ENCODE assay signal across 18 cellular contexts in genomic region chr22:28718044-28718443, GRCh38. TPM values are rescaled to one million over a fixed set of nuclear protein-coding genes. Genes with fewer than 3 reads are reported as not detected.
DNase-seq lines count a peak whose midpoint lies in the region; ATAC-seq and TF ChIP-seq lines count a peak whose summit lies in the region.
"Had no signal": no experiment of that assay in that cellular context is flagged by ENCODE, and none has a peak within 500 bp of the region (broad histone marks: within the 10 kb centered on the region; RNA-seq: fewer than 3 reads in every experiment).

No MANE protein-coding gene starts in this region.

- no peaks in the 10 kb centered on the region for H3K4me1 ChIP-seq in mesendoderm (ENCODE audit: control insufficient read depth, low read depth, low read length)
- no peaks in the 10 kb centered on the region for H3K4me1 ChIP-seq in PC-3 (ENCODE audit: insufficient read depth, low read length)
- H3K4me1 ChIP-seq: BLaER1, Caco-2, HAP-1 had no signal

- peak overlapping the region; percentile 9 for H3K27ac Mint-ChIP-seq in activated CD4-positive, alpha-beta T cell treated with anti-CD3 and anti-CD28 coated beads, Interleukin-2, amount 10 ng/mL, durations not matched to agents 7 days and 5 days
- no peak overlapping the region for H3K27ac Mint-ChIP-seq in stimulated activated naive CD8-positive, alpha-beta T cell treated with anti-CD3 and anti-CD28 coated beads, Interleukin-15, amount 100 ng/mL, for 72 hours
- H3K27ac Mint-ChIP-seq in memory B cell, result no peak overlapping the region
- H3K27ac Mint-ChIP-seq: B cell; CD8-positive, alpha-beta T cell had no signal

- BruUV-seq in PC-3 (replicated peaks; lab: Mats Ljungman, UMichigan), result no TSS peak

- no peak overlapping the region for H2AK5ac ChIP-seq in mesendoderm (ENCODE audit: low read length)

- no peak overlapping the region for H3K18ac ChIP-seq in mesendoderm (ENCODE audit: low read length)

- H3K4me1 Mint-ChIP-seq in activated CD4-positive, alpha-beta T cell treated with anti-CD3 and anti-CD28 coated beads, Interleukin-2, amount 10 ng/mL, durations not matched to agents 7 days and 5 days, result peaks cover 18% of the 10 kb centered on the region
- H3K4me1 Mint-ChIP-seq in stimulated activated naive CD8-positive, alpha-beta T cell treated with anti-CD3 and anti-CD28 coated beads, Interleukin-15, amount 100 ng/mL, for 72 hours, result peaks cover 21% of the 10 kb centered on the region
- H3K4me1 Mint-ChIP-seq in memory B cell, result no peaks in the 10 kb centered on the region
- H3K4me1 Mint-ChIP-seq: B cell had no signal

- H4K8ac ChIP-seq in mesendoderm (ENCODE audit: low read depth, low read length), result no peak overlapping the region

- H3K9ac ChIP-seq in mesendoderm (ENCODE audit: low read length) (no peak overlapping the region), PC-3 (ENCODE audit: low read length) (no peak overlapping the region)
- H3K9ac ChIP-seq: BLaER1 had no signal

- POLR2A ChIA-PET in activated CD4-positive, alpha-beta T cell treated with anti-CD3 and anti-CD28 coated beads, Interleukin-2, amount 10 ng/mL, durations not matched to agents 7 days and 5 days (lab: Charles Lee), result no interaction called here
- POLR2A ChIA-PET in PC-3 (lab: Charles Lee; ENCODE audit: unreplicated experiment), result no interaction called here

- no peak overlapping the region for H2BK5ac ChIP-seq in mesendoderm (ENCODE audit: low read length)

- H3K36me3 ChIP-seq in mesendoderm (ENCODE audit: control insufficient read depth, insufficient read depth, low read length) (no peaks in the 10 kb centered on the region), PC-3 (ENCODE audit: low read depth, low read length) (peaks cover 5% of the 10 kb centered on the region; the same call in 1 of the 2 replicates)

- no peak overlapping the region for H3K4ac ChIP-seq in mesendoderm (ENCODE audit: low read depth, low read length)

- peaks cover 5% of the 10 kb centered on the region for H3K9me3 Mint-ChIP-seq in activated CD4-positive, alpha-beta T cell treated with anti-CD3 and anti-CD28 coated beads, Interleukin-2, amount 10 ng/mL, durations not matched to agents 7 days and 5 days
- no peaks in the 10 kb centered on the region for H3K9me3 Mint-ChIP-seq in stimulated activated naive CD8-positive, alpha-beta T cell treated with anti-CD3 and anti-CD28 coated beads, Interleukin-15, amount 100 ng/mL, for 72 hours
- no peaks in the 10 kb centered on the region for H3K9me3 Mint-ChIP-seq in memory B cell
- H3K9me3 Mint-ChIP-seq: CD8-positive, alpha-beta T cell had no signal

- H3K23ac ChIP-seq in mesendoderm (ENCODE audit: low read length), result no peak overlapping the region

- no peaks in the 10 kb centered on the region for H3F3A ChIP-seq in PC-3 (ENCODE audit: low read length, unreplicated experiment)

- no peaks in the 10 kb centered on the region for H3K27me3 ChIP-seq in mesendoderm (ENCODE audit: insufficient read depth, low read length, poor library complexity)
- H3K27me3 ChIP-seq in PC-3 (ENCODE audit: low read length), result no peaks in the 10 kb centered on the region
- H3K27me3 ChIP-seq: BLaER1 had no signal

- TF ChIP-seq CTCF in PC-3 (conservative IDR thresholded peaks at IDR 0.05; ENCODE audit: low read depth, low read length), result no peak

- no peaks in the 10 kb centered on the region for H3K79me1 ChIP-seq in mesendoderm (ENCODE audit: low read length)

- no peak overlapping the region for H3K56ac ChIP-seq in mesendoderm (ENCODE audit: low read length)

- H3K4me3 ChIP-seq in mesendoderm (ENCODE audit: low read length) (no peak overlapping the region), PC-3 (ENCODE audit: low read length) (no peak overlapping the region)
- H3K4me3 ChIP-seq: BLaER1, HAP-1 had no signal

- CTCF ChIA-PET in activated CD4-positive, alpha-beta T cell treated with anti-CD3 and anti-CD28 coated beads, Interleukin-2, amount 10 ng/mL, durations not matched to agents 7 days and 5 days (lab: Charles Lee), result interaction anchor here (0.6 to 0.7 kb wide), 2 partner anchors 19 to 321 kb away, joined by 3 to 5 read pairs; no protein-coding TSS in a partner anchor
- CTCF ChIA-PET in PC-3 (lab: Charles Lee), result no interaction called here

- H3K27ac ChIP-seq in mesendoderm (ENCODE audit: low read depth, low read length) (no peak overlapping the region), PC-3 (ENCODE audit: low read length) (no peak overlapping the region)
- H3K27ac ChIP-seq: 22Rv1, BLaER1, C4-2B had no signal

- no peak for DNase-seq in activated CD4-positive, alpha-beta T cell treated with anti-CD3 and anti-CD28 coated beads, Interleukin-2, amount 10 ng/mL, durations not matched to agents 7 days and 5 days
- no peak for DNase-seq in activated CD4-positive, alpha-beta T cell treated with anti-CD3 and anti-CD28 coated beads for 4 hours
- DNase-seq in stimulated activated naive CD8-positive, alpha-beta T cell treated with anti-CD3 and anti-CD28 coated beads, Interleukin-15, amount 100 ng/mL, for 72 hours, result no peak
- DNase-seq in stimulated activated naive CD8-positive, alpha-beta T cell treated with anti-CD3 and anti-CD28 coated beads, Interleukin-15, Interleukin-2, amounts not matched to agents 100 U/mL and 50 U/mL, for 24 hours, result no peak
- DNase-seq in memory B cell (ENCODE audit: low spot score in 2 of 2) (no peak), mesendoderm (no peak), PC-3 (no peak)
- DNase-seq: Caco-2; CD8-positive, alpha-beta T cell; DMS153; DND-41; GOT3 had no signal

- no peaks in the 10 kb centered on the region for H4K20me1 ChIP-seq in PC-3 (ENCODE audit: low read length)

- peaks cover 38% of the 10 kb centered on the region for H3K36me3 Mint-ChIP-seq in activated CD4-positive, alpha-beta T cell treated with anti-CD3 and anti-CD28 coated beads, Interleukin-2, amount 10 ng/mL, durations not matched to agents 7 days and 5 days (ENCODE audit: low read depth)
- peaks cover 7% of the 10 kb centered on the region for H3K36me3 Mint-ChIP-seq in memory B cell

- intact Hi-C loops in PC-3 (cut with micrococcal nuclease), result no loop called here

- no peak overlapping the region for H2BK15ac ChIP-seq in mesendoderm (replicated peaks; ENCODE audit: low read depth)

- H4K5ac ChIP-seq in mesendoderm (ENCODE audit: low read length), result no peak overlapping the region

- H2BK120ac ChIP-seq in mesendoderm (ENCODE audit: low read depth, low read length), result no peak overlapping the region

- no peaks in the 10 kb centered on the region for H3K9me2 ChIP-seq in PC-3 (replicated peaks; ENCODE audit: low read length)

- no peak overlapping the region for H3K4me2 ChIP-seq in mesendoderm (ENCODE audit: low read length)
- H3K4me2 ChIP-seq in PC-3 (ENCODE audit: low read length), result no peak overlapping the region
- H3K4me2 ChIP-seq: BLaER1 had no signal

- no peaks in the 10 kb centered on the region for H3K79me2 ChIP-seq in mesendoderm (ENCODE audit: control insufficient read depth, insufficient read depth, low read length)
- H3K79me2 ChIP-seq in PC-3 (ENCODE audit: low read length), result no peaks in the 10 kb centered on the region

- H3K9me3 ChIP-seq in PC-3 (ENCODE audit: low read length), result no peaks in the 10 kb centered on the region
- H3K9me3 ChIP-seq: BLaER1, Caco-2, HAP-1 had no signal

- no peaks in the 10 kb centered on the region for H3K27me3 Mint-ChIP-seq in activated CD4-positive, alpha-beta T cell treated with anti-CD3 and anti-CD28 coated beads, Interleukin-2, amount 10 ng/mL, durations not matched to agents 7 days and 5 days
- no peaks in the 10 kb centered on the region for H3K27me3 Mint-ChIP-seq in stimulated activated naive CD8-positive, alpha-beta T cell treated with anti-CD3 and anti-CD28 coated beads, Interleukin-15, amount 100 ng/mL, for 72 hours
- no peaks in the 10 kb centered on the region for H3K27me3 Mint-ChIP-seq in memory B cell
- H3K27me3 Mint-ChIP-seq: B cell; CD4-positive, CD25-positive, alpha-beta regulatory T cell had no signal

- no CpG with 5 or more reads among the region's 3 CpGs for WGBS in mesendoderm (ENCODE audit: extremely low coverage, insufficient coverage, low lambda C conversion rate)

- no peak overlapping the region for H2AFZ ChIP-seq in PC-3 (ENCODE audit: low read length)

- no peak overlapping the region for H3K4me3 Mint-ChIP-seq in activated CD4-positive, alpha-beta T cell treated with anti-CD3 and anti-CD28 coated beads, Interleukin-2, amount 10 ng/mL, durations not matched to agents 7 days and 5 days
- no peak overlapping the region for H3K4me3 Mint-ChIP-seq in stimulated activated naive CD8-positive, alpha-beta T cell treated with anti-CD3 and anti-CD28 coated beads, Interleukin-15, amount 100 ng/mL, for 72 hours
- peak overlapping the region; percentile 8 for H3K4me3 Mint-ChIP-seq in memory B cell
- H3K4me3 Mint-ChIP-seq: B cell; CD4-positive, CD25-positive, alpha-beta regulatory T cell; CD8-positive, alpha-beta T cell had no signal

- peak; percentile 33 for ATAC-seq in stimulated activated naive CD8-positive, alpha-beta T cell treated with anti-CD3 and anti-CD28 coated beads, Interleukin-15, amount 100 ng/mL, for 72 hours
- ATAC-seq in stimulated activated naive CD8-positive, alpha-beta T cell treated with anti-CD3 and anti-CD28 coated beads, Interleukin-15, Interleukin-2, amounts not matched to agents 100 U/mL and 50 U/mL, for 24 hours, result no peak
- ATAC-seq in memory B cell (ENCODE audit: low read depth) (no peak), PC-3 (no peak)
- ATAC-seq: CD8-positive, alpha-beta T cell had no signal

RNA-seq across cellular contexts. Expression of gene CHEK2, which starts 23.6 kb away (rescaled TPM):
- 10 to 100 TPM; 50.8 to 57.6 TPM for total RNA-seq in activated CD4-positive, alpha-beta T cell treated with anti-CD3 and anti-CD28 coated beads, Interleukin-2, amount 10 ng/mL, durations not matched to agents 7 days and 5 days
- 55.2 TPM for polyA plus RNA-seq in mesendoderm (2013, experiment 1 of 2)
- polyA plus RNA-seq in mesendoderm (2013, experiment 2 of 2), result 55.9 TPM
- total RNA-seq in PC-3 (2014; rRNA removed), result 21.0 and 23.7 TPM in 2 replicates

RNA-seq across cellular contexts. Expression of gene HSCB, which starts 23.8 kb away (rescaled TPM):
- 10 to 100 TPM in 1 of 2 experiments, 1 to 10 TPM in 1; 8.9 to 10.6 TPM for total RNA-seq in activated CD4-positive, alpha-beta T cell treated with anti-CD3 and anti-CD28 coated beads, Interleukin-2, amount 10 ng/mL, durations not matched to agents 7 days and 5 days
- polyA plus RNA-seq in mesendoderm (2013, experiment 1 of 2), result 17.2 TPM
- polyA plus RNA-seq in mesendoderm (2013, experiment 2 of 2), result 17.8 TPM
- total RNA-seq in PC-3 (2014; rRNA removed), result 13.9 and 14.1 TPM in 2 replicates

RNA-seq across cellular contexts. Expression of gene TTC28, which starts 38.4 kb away (rescaled TPM):
- total RNA-seq in activated CD4-positive, alpha-beta T cell treated with anti-CD3 and anti-CD28 coated beads, Interleukin-2, amount 10 ng/mL, durations not matched to agents 7 days and 5 days, result 1 to 10 TPM in 1 of 2 experiments, under 1 TPM in 1; 0.74 to 1.2 TPM
- polyA plus RNA-seq in mesendoderm (2013, experiment 1 of 2), result 3.9 TPM
- polyA plus RNA-seq in mesendoderm (2013, experiment 2 of 2), result 5.3 TPM
- total RNA-seq in PC-3 (2014; rRNA removed), result 4.1 and 6.3 TPM in 2 replicates

RNA-seq across cellular contexts. Expression of gene CCDC117, which starts 54.5 kb away (rescaled TPM):
- total RNA-seq in activated CD4-positive, alpha-beta T cell treated with anti-CD3 and anti-CD28 coated beads, Interleukin-2, amount 10 ng/mL, durations not matched to agents 7 days and 5 days, result 10 to 100 TPM; 30.2 to 31.9 TPM
- polyA plus RNA-seq in mesendoderm (2013, experiment 1 of 2), result 26.3 TPM
- polyA plus RNA-seq in mesendoderm (2013, experiment 2 of 2), result 25.9 TPM
- total RNA-seq in PC-3 (2014; rRNA removed), result 7.1 and 18.8 TPM in 2 replicates
